12 cellular contexts compared by ENCODE assay signal in genomic region chr20:45070932-45071632, GRCh38. TPM values are rescaled to one million over a fixed set of nuclear protein-coding genes. Genes with fewer than 3 reads are reported as not detected.
DNase-seq lines count a peak whose midpoint lies in the region; ATAC-seq and TF ChIP-seq lines count a peak whose summit lies in the region.
"Had no signal": no experiment of that assay in that cellular context is flagged by ENCODE, and none has a peak within 500 bp of the region (broad histone marks: within the 10 kb centered on the region; RNA-seq: fewer than 3 reads in every experiment).

No MANE protein-coding gene starts in this region.

- no peaks in the 10 kb centered on the region for H3K27me3 ChIP-seq in CD8-positive, alpha-beta T cell (ENCODE audit: insufficient read depth, low read length)
- H3K27me3 ChIP-seq in lower lobe of right lung (ENCODE audit: low read depth) = no peaks in the 10 kb centered on the region
- H3K27me3 ChIP-seq: suprapubic skin had no signal

- H3K36me3 Mint-ChIP-seq in CD8-positive, alpha-beta T cell = peaks cover 89% of the 10 kb centered on the region
- peaks cover 9% of the 10 kb centered on the region for H3K36me3 Mint-ChIP-seq in activated naive CD8-positive, alpha-beta T cell
- peaks cover 10 to 29% (median 13%) of the 10 kb centered on the region in 3 donors for H3K36me3 Mint-ChIP-seq in immature natural killer cell

- H3K27ac ChIP-seq in CD8-positive, alpha-beta T cell (ENCODE audit: low read depth, low read length) = no peak overlapping the region
- no peak overlapping the region; the same call in 1 of the 2 replicates for H3K27ac ChIP-seq in HEK293 (ENCODE audit: extremely low read depth, low read depth, low read length)
- H3K27ac ChIP-seq in lower lobe of right lung = no peak overlapping the region
- H3K27ac ChIP-seq: suprapubic skin had no signal

- peaks cover 22% of the 10 kb centered on the region for H3K4me1 ChIP-seq in CD8-positive, alpha-beta T cell (ENCODE audit: insufficient read depth, low read length)
- H3K4me1 ChIP-seq in HEK293 (ENCODE audit: control insufficient read depth, insufficient read depth, low read length) (no peaks in the 10 kb centered on the region), lower lobe of right lung (no peaks in the 10 kb centered on the region)

- POLR2A ChIA-PET in CD8-positive, alpha-beta T cell (lab: Charles Lee) = no interaction called here
- POLR2A ChIA-PET in HEK293 (lab: Yijun Ruan, JAX) = interaction anchor here (1.4 kb wide), 1 partner anchor 111 kb away, joined by 3 read pairs; the partner anchor contains the start of gene TOMM34

- H3K4me3 Mint-ChIP-seq in CD8-positive, alpha-beta T cell = no peak overlapping the region
- H3K4me3 Mint-ChIP-seq in activated naive CD8-positive, alpha-beta T cell = no peak overlapping the region
- H3K4me3 Mint-ChIP-seq in immature natural killer cell = no peak overlapping the region

- H3K4me1 Mint-ChIP-seq in CD8-positive, alpha-beta T cell (ENCODE audit: low read depth) = peaks cover 65% of the 10 kb centered on the region
- H3K4me1 Mint-ChIP-seq in activated naive CD8-positive, alpha-beta T cell (ENCODE audit: low read depth) = peaks cover 58% of the 10 kb centered on the region
- H3K4me1 Mint-ChIP-seq in immature natural killer cell = peaks cover 65 to 90% of the 10 kb centered on the region in 2 donors

- H3K27me3 Mint-ChIP-seq in CD8-positive, alpha-beta T cell (ENCODE audit: low read depth) = no peaks in the 10 kb centered on the region
- no peaks in the 10 kb centered on the region for H3K27me3 Mint-ChIP-seq in activated naive CD8-positive, alpha-beta T cell
- peaks cover 0 to 4% (median 2%) of the 10 kb centered on the region in 3 donors for H3K27me3 Mint-ChIP-seq in immature natural killer cell (ENCODE audit: low read depth in 3 of 3)

- H3K27ac Mint-ChIP-seq in CD8-positive, alpha-beta T cell = peak overlapping the region; percentile 66
- peak overlapping the region; percentile 72 for H3K27ac Mint-ChIP-seq in activated naive CD8-positive, alpha-beta T cell
- H3K27ac Mint-ChIP-seq in immature natural killer cell = peak overlapping the region in 5 of 6 donors; percentile 34 to 66 (median 61)

- no peak for ATAC-seq in CD8-positive, alpha-beta T cell
- ATAC-seq in lower lobe of right lung = no peak

- no peak for DNase-seq in CD8-positive, alpha-beta T cell
- DNase-seq in immature natural killer cell (no peak), hepatic stellate cell (ENCODE audit: low spot score) (no peak), lower lobe of right lung (no peak), NCI-H510A treated with DMSO at 0.1 percent for 48 hours (lab: John Stamatoyannopoulos, UW) (no peak), GM13977 (ENCODE audit: low spot score) (no peak)
- DNase-seq: activated CD8-positive, alpha-beta memory T cell treated with anti-CD3 and anti-CD28 coated beads, Interleukin-2, amount 50 U/mL, for 48 hours; MM.1S; retina had no signal

- intact Hi-C loops in CD8-positive, alpha-beta T cell (cut with DNase I, micrococcal nuclease) = no loop called here
- intact Hi-C loops in lower lobe of right lung (cut with DNase I) = no loop called here

- H3K9me3 ChIP-seq in CD8-positive, alpha-beta T cell (ENCODE audit: low read length) = no peaks in the 10 kb centered on the region
- H3K9me3 ChIP-seq in HEK293 (ENCODE audit: control insufficient read depth, insufficient read depth, low read depth, low read length) = no peaks in the 10 kb centered on the region
- no peaks in the 10 kb centered on the region for H3K9me3 ChIP-seq in lower lobe of right lung
- H3K9me3 ChIP-seq: suprapubic skin had no signal

- H3K9me3 Mint-ChIP-seq in CD8-positive, alpha-beta T cell = no peaks in the 10 kb centered on the region
- H3K9me3 Mint-ChIP-seq in activated naive CD8-positive, alpha-beta T cell (ENCODE audit: low read depth) = no peaks in the 10 kb centered on the region
- H3K9me3 Mint-ChIP-seq in immature natural killer cell = no peaks in the 10 kb centered on the region

- H3K4me3 ChIP-seq in CD8-positive, alpha-beta T cell (ENCODE audit: low read depth, low read length) = no peak overlapping the region
- H3K4me3 ChIP-seq in HEK293 (ENCODE audit: low read depth, low read length) = no peak overlapping the region
- H3K4me3 ChIP-seq in lower lobe of right lung = no peak overlapping the region
- H3K4me3 ChIP-seq: suprapubic skin had no signal

- TF ChIP-seq CTCF in CD8-positive, alpha-beta T cell (IDR thresholded peaks at IDR 0.05) = no peak
- TF ChIP-seq CTCF in HEK293 (tag by site-specific recombination; IDR thresholded peaks at IDR 0.05) = no peak
- no peak for TF ChIP-seq CTCF in lower lobe of right lung (IDR thresholded peaks at IDR 0.05)
- TF ChIP-seq CTCF in GM13977 (IDR thresholded peaks at IDR 0.05; ENCODE audit: extremely low read depth, insufficient read depth, missing control alignments) = no peak

- CTCF ChIA-PET in CD8-positive, alpha-beta T cell (lab: Charles Lee) = interaction anchor here (0.9 to 2.8 kb wide), 4 partner anchors 16 to 27 kb away, joined by 4 to 16 read pairs (median 4); no protein-coding TSS in a partner anchor
- CTCF ChIA-PET in HEK293 (lab: Yijun Ruan, JAX) = interaction anchor here (0.6 to 2.4 kb wide), 9 partner anchors 12 to 137 kb away, joined by 3 to 18 read pairs (median 4); no protein-coding TSS in a partner anchor

- in situ Hi-C loops in GM13977 (cut with MboI; ENCODE audit: low pct_unique_long_range_greater_than_20kb, low sequenced_read_pairs, unreplicated experiment) = no loop called here

- H3K36me3 ChIP-seq in CD8-positive, alpha-beta T cell (ENCODE audit: insufficient read depth, low read length) = peaks cover 55% of the 10 kb centered on the region
- H3K36me3 ChIP-seq in HEK293 (ENCODE audit: control insufficient read depth in 2 of 2, insufficient read depth in 1 of 2, low read length in 2 of 2) = peaks cover 0 to 20% of the 10 kb centered on the region in 2 experiments; a peak in 1 of 3 replicates
- peaks cover 64% of the 10 kb centered on the region for H3K36me3 ChIP-seq in lower lobe of right lung

TF ChIP-seq in HEK293, 187 proteins besides CTCF, POLR2A, EP300 and RAD21 (continues in another document):
- TF ChIP-seq ZNF398 (tag by site-specific recombination; IDR thresholded peaks at IDR 0.05) = no peak
- TF ChIP-seq, protein P1, sequence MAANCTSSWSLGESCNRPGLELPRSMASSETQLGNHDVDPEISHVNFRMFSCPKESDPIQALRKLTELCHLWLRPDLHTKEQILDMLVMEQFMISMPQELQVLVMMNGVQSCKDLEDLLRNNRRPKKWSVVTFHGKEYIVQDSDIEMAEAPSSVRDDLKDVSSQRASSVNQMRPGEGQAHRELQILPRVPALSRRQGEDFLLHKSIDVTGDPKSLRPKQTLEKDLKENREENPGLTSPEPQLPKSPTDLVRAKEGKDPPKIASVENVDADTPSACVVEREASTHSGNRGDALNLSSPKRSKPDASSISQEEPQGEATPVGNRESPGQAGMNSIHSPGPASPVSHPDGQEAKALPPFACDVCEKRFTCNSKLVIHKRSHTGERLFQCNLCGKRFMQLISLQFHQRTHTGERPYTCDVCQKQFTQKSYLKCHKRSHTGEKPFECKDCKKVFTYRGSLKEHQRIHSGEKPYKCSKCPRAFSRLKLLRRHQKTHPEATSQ (tag by site-specific recombination; IDR thresholded peaks at IDR 0.05) = 0 out of 2 replicates have a peak, but pooled peaks have one; percentile 9
- TF ChIP-seq KLF16 (tag by site-specific recombination; IDR thresholded peaks at IDR 0.05) = no peak
- peak; percentile 77 for TF ChIP-seq SP7 (tag by site-specific recombination; IDR thresholded peaks at IDR 0.05)
- TF ChIP-seq ZNF223 (tag by site-specific recombination; IDR thresholded peaks at IDR 0.05) = no peak
- peak; percentile 86 for TF ChIP-seq PRDM6 (tag by site-specific recombination; IDR thresholded peaks at IDR 0.05)

RNA-seq across cellular contexts. Expression of gene KCNS1, which starts 29.8 kb away (rescaled TPM):
- not detected for total RNA-seq in CD8-positive, alpha-beta T cell
- under 1 TPM in 1 of 3 donors, not detected in 2; 0.04 TPM for polyA plus RNA-seq in immature natural killer cell
- 3.5 TPM for total RNA-seq in lower lobe of right lung

RNA-seq across cellular contexts. Expression of gene WFDC5, which starts 43.9 kb away (rescaled TPM):
- total RNA-seq in CD8-positive, alpha-beta T cell = not detected
- polyA plus RNA-seq in immature natural killer cell = not detected
- total RNA-seq in lower lobe of right lung = 1.6 TPM

RNA-seq across cellular contexts. Expression of gene WFDC12, which starts 53.2 kb away (rescaled TPM):
- total RNA-seq in CD8-positive, alpha-beta T cell = not detected
- not detected for polyA plus RNA-seq in immature natural killer cell
- total RNA-seq in lower lobe of right lung = 3.9 TPM
